13 cellular contexts compared by ENCODE assay signal in genomic region chr2:233416199-233416598, GRCh38.
DNase-seq lines count a peak whose midpoint lies in the region; ATAC-seq and TF ChIP-seq lines count a peak whose summit lies in the region.
"Had no signal": no experiment of that assay in that cellular context is flagged by ENCODE, and none has a peak within 500 bp of the region (broad histone marks: within the 10 kb centered on the region; RNA-seq: fewer than 3 reads in every experiment).

No MANE protein-coding gene starts in this region.

- TF ChIP-seq CTCF in RWPE2 (IDR thresholded peaks at IDR 0.05; ENCODE audit: poor library complexity, severe bottlenecking) (no peak), testis (IDR thresholded peaks at IDR 0.05) (no peak)

- no peak overlapping the region for H3K4me3 Mint-ChIP-seq in activated naive CD4-positive, alpha-beta T cell treated with anti-CD3 and anti-CD28 coated beads for 36 hours

- peaks cover 15% of the 10 kb centered on the region for H3K9me3 Mint-ChIP-seq in activated naive CD4-positive, alpha-beta T cell treated with anti-CD3 and anti-CD28 coated beads for 36 hours

- no peak for ATAC-seq in RWPE2 (ENCODE audit: low read depth)
- peak; percentile 77 for ATAC-seq in left colon
- ATAC-seq in HG02588 (IDR thresholded peaks at IDR 0.05; ENCODE audit: unreplicated experiment): no peak

- H3K27ac Mint-ChIP-seq in activated naive CD4-positive, alpha-beta T cell treated with anti-CD3 and anti-CD28 coated beads for 36 hours: peak overlapping the region; percentile 16

- no peak for TF ChIP-seq POLR2A in testis (IDR thresholded peaks at IDR 0.05)

- no peaks in the 10 kb centered on the region; the same call in 1 of the 2 replicates for H3K36me3 ChIP-seq in RWPE2 (ENCODE audit: low read depth)
- no peaks in the 10 kb centered on the region for H3K36me3 ChIP-seq in testis (ENCODE audit: low read depth, missing control alignments)
- H3K36me3 ChIP-seq: sigmoid colon had no signal

- intact Hi-C loops in activated naive CD4-positive, alpha-beta T cell treated with anti-CD3 and anti-CD28 coated beads for 36 hours (cut with micrococcal nuclease): loop anchor here (5.0 kb wide), 6 partner anchors 151 to 1076 kb away; partner anchors contain the start of genes HJURP, INPP5D and USP40
- intact Hi-C loops in left colon (cut with DNase I, micrococcal nuclease): no loop called here
- intact Hi-C loops in testis (cut with DNase I; ENCODE audit: low total_unique reads): no loop called here

- CTCF ChIA-PET in activated naive CD4-positive, alpha-beta T cell treated with anti-CD3 and anti-CD28 coated beads for 36 hours (lab: Charles Lee): interaction anchor here (0.6 to 1.9 kb wide), 4 partner anchors 9 to 27 kb away, joined by 3 to 9 read pairs (median 4); no protein-coding TSS in a partner anchor

- DNase-seq in activated naive CD4-positive, alpha-beta T cell treated with anti-CD3 and anti-CD28 coated beads for 36 hours: no peak
- DNase-seq in activated naive CD4-positive, alpha-beta T cell treated with Interleukin-2 at 50 U/mL for 16 hours: no peak
- no peak for DNase-seq in RWPE2 (ENCODE audit: low spot score)
- no peak for DNase-seq in left colon
- DNase-seq in testis: peak; percentile 4
- no peak for DNase-seq in COR-L47 (lab: John Stamatoyannopoulos, UW)
- no peak for DNase-seq in DMS153 (lab: John Stamatoyannopoulos, UW)
- DNase-seq: HCEC 1CT; IMR-90; NCI-H226; sigmoid colon; stimulated activated naive CD4-positive, alpha-beta T cell treated with Interleukin-2 at 50 U/mL for 16 hours had no signal

- H3K27ac ChIP-seq in RWPE2 (ENCODE audit: poor library complexity, severe bottlenecking) (peak overlapping the region; percentile 98), testis (no peak overlapping the region)

- H3K36me3 Mint-ChIP-seq in activated naive CD4-positive, alpha-beta T cell treated with anti-CD3 and anti-CD28 coated beads for 36 hours (ENCODE audit: low read depth): peaks cover 21% of the 10 kb centered on the region

- H3K4me1 Mint-ChIP-seq in activated naive CD4-positive, alpha-beta T cell treated with anti-CD3 and anti-CD28 coated beads for 36 hours (ENCODE audit: low read depth): peaks cover 89% of the 10 kb centered on the region

- 67 to 75% methylated on average over 3 of the region's 3 CpGs for WGBS in testis, 2 donors

- H3K4me3 ChIP-seq in RWPE2 (ENCODE audit: severe bottlenecking) (no peak overlapping the region), testis (no peak overlapping the region)
- H3K4me3 ChIP-seq: sigmoid colon had no signal

- H3K27me3 Mint-ChIP-seq in activated naive CD4-positive, alpha-beta T cell treated with anti-CD3 and anti-CD28 coated beads for 36 hours (ENCODE audit: low read depth): no peaks in the 10 kb centered on the region

- H3K27me3 ChIP-seq in RWPE2 (ENCODE audit: insufficient read depth, poor library complexity, severe bottlenecking): no peaks in the 10 kb centered on the region
- H3K27me3 ChIP-seq in testis: no peaks in the 10 kb centered on the region
- H3K27me3 ChIP-seq: sigmoid colon had no signal

- H3K9me3 ChIP-seq in RWPE2 (ENCODE audit: severe bottlenecking): peaks cover 13% of the 10 kb centered on the region
- H3K9me3 ChIP-seq in testis: no peaks in the 10 kb centered on the region

- peaks cover 57% of the 10 kb centered on the region for H3K4me1 ChIP-seq in RWPE2 (ENCODE audit: insufficient read depth, poor library complexity, severe bottlenecking)
- peaks cover 25% of the 10 kb centered on the region for H3K4me1 ChIP-seq in testis
